ENCODE assay signal across 1 cellular context in the genomic region with DNA sequence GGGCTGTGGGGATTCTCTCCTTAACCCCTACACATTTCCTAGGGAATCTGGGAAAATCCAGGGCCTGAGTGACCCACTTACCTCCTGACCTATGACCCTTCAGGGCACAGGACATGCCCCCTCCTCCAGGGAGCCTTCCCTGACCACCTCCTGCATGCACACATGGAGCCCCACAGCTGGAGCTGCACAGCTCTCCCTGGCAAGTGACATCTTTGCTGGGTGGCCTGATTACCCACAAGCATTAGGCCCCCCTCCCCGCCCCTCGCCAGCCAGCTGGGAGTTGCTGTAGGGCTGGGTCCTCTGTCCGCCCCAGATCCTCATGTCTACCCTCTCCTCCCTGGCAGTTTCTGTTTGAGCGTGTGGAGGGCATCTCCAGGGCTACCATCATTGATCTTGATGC.
TF ChIP-seq lines count a peak whose summit lies in the region.

No MANE protein-coding gene starts in this region.

TF ChIP-seq in GM12878, 131 proteins besides CTCF, POLR2A, EP300 and RAD21:
- TF ChIP-seq NR2F1 (conservative IDR thresholded peaks at IDR 0.05) = 0 out of 2 replicates have a peak, but pooled peaks have one; percentile 23
- TF ChIP-seq, protein P1, sequence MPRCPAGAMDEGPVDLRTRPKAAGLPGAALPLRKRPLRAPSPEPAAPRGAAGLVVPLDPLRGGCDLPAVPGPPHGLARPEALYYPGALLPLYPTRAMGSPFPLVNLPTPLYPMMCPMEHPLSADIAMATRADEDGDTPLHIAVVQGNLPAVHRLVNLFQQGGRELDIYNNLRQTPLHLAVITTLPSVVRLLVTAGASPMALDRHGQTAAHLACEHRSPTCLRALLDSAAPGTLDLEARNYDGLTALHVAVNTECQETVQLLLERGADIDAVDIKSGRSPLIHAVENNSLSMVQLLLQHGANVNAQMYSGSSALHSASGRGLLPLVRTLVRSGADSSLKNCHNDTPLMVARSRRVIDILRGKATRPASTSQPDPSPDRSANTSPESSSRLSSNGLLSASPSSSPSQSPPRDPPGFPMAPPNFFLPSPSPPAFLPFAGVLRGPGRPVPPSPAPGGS (IDR thresholded peaks at IDR 0.05; ENCODE audit: borderline replicate concordance, insufficient read depth, low read depth, low read length, poor library complexity, severe bottlenecking) = no peak
